In genomic region chr11:132231656-132232173, GRCh38 we compare ENCODE assay signal across 18 cellular contexts.
"Had no signal": no experiment of that assay in that cellular context is flagged by ENCODE, and none has a peak within 500 bp of the region (broad histone marks: within the 10 kb centered on the region; RNA-seq: fewer than 3 reads in every experiment).

No MANE protein-coding gene starts in this region.

- DNase-seq: activated CD4-positive, alpha-beta T cell treated with anti-CD3 and anti-CD28 coated beads, Interleukin-2, amount 50 U/mL, for 4 hours; activated effector memory CD4-positive, alpha-beta T cell treated with anti-CD3 and anti-CD28 coated beads, Interleukin-2, amount 50 U/mL, for 16 hours; activated naive CD4-positive, alpha-beta T cell treated with anti-CD3 and anti-CD28 coated beads, Interleukin-2, amount 50 U/mL, for 16 hours; activated T-cell treated with anti-CD3 and anti-CD28 coated beads, Interleukin-2, amount 50 U/mL, for 72 hours; cerebellar nuclear complex; cortex of kidney; heart right ventricle; kidney glomerular epithelial cell; lower lobe of right lung; nephron progenitor cell; nucleus accumbens; posterior cingulate gyrus; retina; stimulated activated CD4-positive, alpha-beta T cell treated with anti-CD3 and anti-CD28 coated beads, Interleukin-12 subunit alpha, Interleukin-12 subunit beta, amount 100 ng/mL, for 4 hours; stimulated activated CD4-positive, alpha-beta T cell treated with anti-CD3 and anti-CD28 coated beads, Interleukin-1b, Interleukin-23, amount 100 ng/mL, for 48 hours; stimulated activated CD8-positive, alpha-beta memory T cell treated with anti-CD3 and anti-CD28 coated beads, Interleukin-4, amount 100 ng/mL, for 48 hours; stimulated activated naive CD4-positive, alpha-beta T cell; tibial artery had no signal
